ENCODE assay signal across 17 cellular contexts in genomic region chr1:233945573-233945972, GRCh38. TPM values are rescaled to one million over a fixed set of nuclear protein-coding genes. Genes with fewer than 3 reads are reported as not detected.
DNase-seq lines count a peak whose midpoint lies in the region; ATAC-seq and TF ChIP-seq lines count a peak whose summit lies in the region.
"Had no signal": no experiment of that assay in that cellular context is flagged by ENCODE, and none has a peak within 500 bp of the region (broad histone marks: within the 10 kb centered on the region; RNA-seq: fewer than 3 reads in every experiment).

No MANE protein-coding gene starts in this region.

- DNase-seq in NCI-H82 (lab: John Stamatoyannopoulos, UW) (peak; percentile 56), NCI-H82 treated with DMSO at 0.1 percent for 48 hours (lab: John Stamatoyannopoulos, UW; ENCODE audit: unreplicated experiment) (no peak), GM12865 (ENCODE audit: low read depth) (peak; percentile 22), RPMI7951 (ENCODE audit: low read depth) (peak; percentile 70), kidney epithelial cell (ENCODE audit: low read depth) (peak; percentile 86), DMS114 treated with DMSO at 0.1 percent for 48 hours (lab: John Stamatoyannopoulos, UW; ENCODE audit: unreplicated experiment) (no peak)
- DNase-seq: activated gamma-delta T cell, left cardiac atrium, NCI-H2081 treated with DMSO at 0.1 percent for 48 hours, NCI-H774, occipital lobe, right lobe of liver, uterus, WERI-Rb-1 had no signal

- H3K27me3 ChIP-seq in kidney epithelial cell (ENCODE audit: control insufficient read depth, insufficient read depth, low read length): no peaks in the 10 kb centered on the region
- H3K27me3 ChIP-seq: right lobe of liver, uterus had no signal

- no peak for ATAC-seq in GM21515 (IDR thresholded peaks at IDR 0.05; ENCODE audit: unreplicated experiment)
- ATAC-seq in HG03521 (IDR thresholded peaks at IDR 0.05; ENCODE audit: unreplicated experiment): no peak
- ATAC-seq: HepG2, left cardiac atrium, right lobe of liver had no signal

- no peaks in the 10 kb centered on the region for H3K36me3 ChIP-seq in kidney epithelial cell (ENCODE audit: control insufficient read depth, insufficient read depth, low read length)
- H3K36me3 ChIP-seq: right lobe of liver, uterus, WERI-Rb-1 had no signal

- H3K4me3 ChIP-seq in GM12865 (ENCODE audit: low read depth, low read length) (no peak overlapping the region), kidney epithelial cell (ENCODE audit: low read depth, low read length) (no peak overlapping the region)
- H3K4me3 ChIP-seq: right lobe of liver, uterus had no signal

- TF ChIP-seq CTCF in GM12865 (IDR thresholded peaks at IDR 0.05; ENCODE audit: insufficient read depth, low read depth, low read length, missing control alignments) (no peak), kidney epithelial cell (IDR thresholded peaks at IDR 0.05; ENCODE audit: insufficient read depth, low read length, poor library complexity, severe bottlenecking) (no peak)

RNA-seq across cellular contexts. Expression of gene SLC35F3, which starts 41.1 kb away (rescaled TPM):
- 4.6 and 4.9 TPM in 2 replicates for total RNA-seq in RPMI7951 (2014; rRNA removed; shearing (Covaris generic))
- total RNA-seq in kidney epithelial cell: 1.1 TPM in 2 replicates
- total RNA-seq: HepG2, right lobe of liver had no signal

Comparison
In these comparisons a context has a peak if more than half of its experiments do, and no peak if none do; other contexts are left out.
1. DNase-seq: peak in NCI-H82 (single experiment), GM12865 (single experiment), RPMI7951 (single experiment) and kidney epithelial cell (single experiment); none in NCI-H82 treated with DMSO at 0.1 percent for 48 hours (single experiment) and DMS114 treated with DMSO at 0.1 percent for 48 hours (single experiment).